17 cellular contexts compared by ENCODE assay signal in genomic region chr9:125515281-125515680, GRCh38.
DNase-seq lines count a peak whose midpoint lies in the region; ATAC-seq and TF ChIP-seq lines count a peak whose summit lies in the region.
"Had no signal": no experiment of that assay in that cellular context is flagged by ENCODE, and none has a peak within 500 bp of the region (broad histone marks: within the 10 kb centered on the region; RNA-seq: fewer than 3 reads in every experiment).

No MANE protein-coding gene starts in this region.

- no peaks in the 10 kb centered on the region for H3K9me3 Mint-ChIP-seq in activated naive CD4-positive, alpha-beta T cell treated with anti-CD3 and anti-CD28 coated beads, Interleukin-2, amount 50 U/mL, for 24 hours
- H3K9me3 Mint-ChIP-seq: CD14-positive monocyte; CD8-positive, alpha-beta T cell; H9 had no signal

- intact Hi-C loops in vagina (cut with DNase I): loop anchor here (5.0 kb wide), 1 partner anchor 42 kb away; no protein-coding TSS in a partner anchor

- peaks cover 69% of the 10 kb centered on the region for H3K4me1 ChIP-seq in vagina

- no peaks in the 10 kb centered on the region for H3K9me3 ChIP-seq in vagina

- peak overlapping the region; percentile 30 for H3K27ac Mint-ChIP-seq in activated naive CD4-positive, alpha-beta T cell treated with anti-CD3 and anti-CD28 coated beads, Interleukin-2, amount 50 U/mL, for 24 hours
- H3K27ac Mint-ChIP-seq: CD14-positive monocyte; CD8-positive, alpha-beta T cell had no signal

- no peaks in the 10 kb centered on the region for H3K36me3 ChIP-seq in vagina

- H3K4me3 ChIP-seq in vagina: no peak overlapping the region

- peak overlapping the region; percentile 98 for H3K27ac ChIP-seq in VCaP
- peak overlapping the region; percentile 69 for H3K27ac ChIP-seq in vagina
- H3K27ac ChIP-seq: 22Rv1 had no signal

- no peak overlapping the region for H3K4me3 Mint-ChIP-seq in activated naive CD4-positive, alpha-beta T cell treated with anti-CD3 and anti-CD28 coated beads, Interleukin-2, amount 50 U/mL, for 24 hours
- H3K4me3 Mint-ChIP-seq: CD14-positive monocyte; CD8-positive, alpha-beta T cell; H9 had no signal

- no peaks in the 10 kb centered on the region for H3K27me3 Mint-ChIP-seq in activated naive CD4-positive, alpha-beta T cell treated with anti-CD3 and anti-CD28 coated beads, Interleukin-2, amount 50 U/mL, for 24 hours

- TF ChIP-seq CTCF in VCaP (conservative IDR thresholded peaks at IDR 0.05): no peak
- TF ChIP-seq CTCF in vagina (IDR thresholded peaks at IDR 0.05): no peak

- peaks cover 2% of the 10 kb centered on the region for H3K36me3 Mint-ChIP-seq in activated naive CD4-positive, alpha-beta T cell treated with anti-CD3 and anti-CD28 coated beads, Interleukin-2, amount 50 U/mL, for 24 hours

- H3K27me3 ChIP-seq in vagina: no peaks in the 10 kb centered on the region

- peak; percentile 11 for ATAC-seq in left lobe of liver
- ATAC-seq: CD8-positive, alpha-beta T cell had no signal

- peaks cover 5% of the 10 kb centered on the region for H3K4me1 Mint-ChIP-seq in activated naive CD4-positive, alpha-beta T cell treated with anti-CD3 and anti-CD28 coated beads, Interleukin-2, amount 50 U/mL, for 24 hours

- no peak for DNase-seq in activated naive CD4-positive, alpha-beta T cell treated with anti-CD3 and anti-CD28 coated beads, Interleukin-2, amount 50 U/mL, for 16 hours
- DNase-seq in left lobe of liver (ENCODE audit: low spot score) (no peak), vagina (ENCODE audit: extremely low spot score in 2 of 2) (no peak), HK-2 (ENCODE audit: unreplicated experiment) (no peak), cerebellar cortex (ENCODE audit: low spot score) (no peak), GM19238 (ENCODE audit: insufficient read length, low spot score) (no peak)
- DNase-seq: CD8-positive, alpha-beta T cell; COR-L47; DMS153; DMS79 treated with DMSO at 0.1 percent for 48 hours; EL; GOT3; H9 had no signal

- no peak for TF ChIP-seq POLR2A in vagina (IDR thresholded peaks at IDR 0.05)
